21 cellular contexts compared by ENCODE assay signal in the genomic region with DNA sequence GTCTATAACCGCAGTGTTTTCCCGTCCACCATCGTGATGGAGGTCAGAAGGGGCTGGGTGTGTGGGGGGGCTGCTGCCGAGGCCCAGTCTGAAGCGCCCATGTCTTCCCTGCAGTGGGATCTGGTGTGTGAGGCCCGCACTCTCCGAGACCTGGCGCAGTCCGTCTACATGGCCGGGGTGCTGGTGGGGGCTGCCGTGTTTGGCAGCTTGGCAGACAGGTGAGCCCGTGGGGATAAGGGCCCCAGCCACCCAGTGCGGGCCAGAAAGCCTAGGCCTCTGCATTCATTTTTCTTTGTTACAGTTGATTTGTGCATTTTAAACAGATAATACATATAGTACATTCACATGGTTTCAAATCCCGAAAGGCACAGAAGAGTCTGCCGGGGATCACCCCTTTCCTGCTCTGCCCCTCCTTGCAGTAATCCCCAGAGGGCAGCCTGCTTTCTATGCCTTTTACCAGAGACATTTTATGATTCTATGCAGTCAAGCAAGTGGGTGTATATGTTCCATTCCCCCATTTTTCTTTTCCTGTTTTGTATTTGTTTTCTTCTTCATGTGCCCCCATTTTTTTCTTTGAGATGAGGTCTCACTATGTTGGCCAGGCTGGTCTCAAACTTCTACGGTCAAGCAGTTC. TPM values are rescaled to one million over a fixed set of nuclear protein-coding genes. Genes with fewer than 3 reads are reported as not detected.
DNase-seq lines count a peak whose midpoint lies in the region; ATAC-seq and TF ChIP-seq lines count a peak whose summit lies in the region.
"Had no signal": no experiment of that assay in that cellular context is flagged by ENCODE, and none has a peak within 500 bp of the region (broad histone marks: within the 10 kb centered on the region; RNA-seq: fewer than 3 reads in every experiment).

No MANE protein-coding gene starts in this region.

- H3K4me3 Mint-ChIP-seq in activated CD8-positive, alpha-beta memory T cell treated with anti-CD3 and anti-CD28 coated beads, Interleukin-2, amount 10 ng/mL, durations not matched to agents 7 days and 5 days: no peak overlapping the region
- no peak overlapping the region for H3K4me3 Mint-ChIP-seq in stimulated activated effector memory CD8-positive, alpha-beta T cell treated with anti-CD3 and anti-CD28 coated beads, Interleukin-12 subunit alpha, Interleukin-12 subunit beta, amount 100 ng/mL, for 72 hours

- peaks cover 53% of the 10 kb centered on the region for H3K4me1 ChIP-seq in PC-9 (replicated peaks; ENCODE audit: insufficient read depth)
- H3K4me1 ChIP-seq: HAP-1, psoas muscle had no signal

- intact Hi-C loops in PC-9 (cut with micrococcal nuclease; ENCODE audit: unreplicated experiment): no loop called here

- H3K9me3 Mint-ChIP-seq in activated CD8-positive, alpha-beta memory T cell treated with anti-CD3 and anti-CD28 coated beads, Interleukin-2, amount 10 ng/mL, durations not matched to agents 7 days and 5 days (ENCODE audit: low read depth): no peaks in the 10 kb centered on the region
- peaks cover 4% of the 10 kb centered on the region for H3K9me3 Mint-ChIP-seq in stimulated activated effector memory CD8-positive, alpha-beta T cell treated with anti-CD3 and anti-CD28 coated beads, Interleukin-12 subunit alpha, Interleukin-12 subunit beta, amount 100 ng/mL, for 72 hours

- H3K4me1 Mint-ChIP-seq in activated CD8-positive, alpha-beta memory T cell treated with anti-CD3 and anti-CD28 coated beads, Interleukin-2, amount 10 ng/mL, durations not matched to agents 7 days and 5 days: peaks cover 32% of the 10 kb centered on the region
- peaks cover 47% of the 10 kb centered on the region for H3K4me1 Mint-ChIP-seq in stimulated activated effector memory CD8-positive, alpha-beta T cell treated with anti-CD3 and anti-CD28 coated beads, Interleukin-12 subunit alpha, Interleukin-12 subunit beta, amount 100 ng/mL, for 72 hours

- H3K27me3 Mint-ChIP-seq in activated CD8-positive, alpha-beta memory T cell treated with anti-CD3 and anti-CD28 coated beads, Interleukin-2, amount 10 ng/mL, durations not matched to agents 7 days and 5 days: no peaks in the 10 kb centered on the region

- TF ChIP-seq CTCF in PC-9 (conservative IDR thresholded peaks at IDR 0.05): no peak

- BruUV-seq in PC-9 (replicated peaks; lab: Mats Ljungman, UMichigan): no TSS peak

- peak overlapping the region; percentile 64 for H3K27ac Mint-ChIP-seq in activated CD8-positive, alpha-beta memory T cell treated with anti-CD3 and anti-CD28 coated beads, Interleukin-2, amount 10 ng/mL, durations not matched to agents 7 days and 5 days
- peak overlapping the region; percentile 29 for H3K27ac Mint-ChIP-seq in stimulated activated effector memory CD8-positive, alpha-beta T cell treated with anti-CD3 and anti-CD28 coated beads, Interleukin-12 subunit alpha, Interleukin-12 subunit beta, amount 100 ng/mL, for 72 hours

- H3K27ac ChIP-seq in PC-9: peak overlapping the region; percentile 76
- H3K27ac ChIP-seq: psoas muscle, SJSA1 had no signal

- ATAC-seq in activated CD8-positive, alpha-beta memory T cell treated with anti-CD3 and anti-CD28 coated beads, Interleukin-2, amount 10 ng/mL, durations not matched to agents 7 days and 5 days: no peak
- no peak for ATAC-seq in left lobe of liver
- ATAC-seq in stimulated activated effector memory CD8-positive, alpha-beta T cell treated with anti-CD3 and anti-CD28 coated beads, Interleukin-12 subunit alpha, Interleukin-12 subunit beta, amount 100 ng/mL, for 72 hours: no peak

- no peaks in the 10 kb centered on the region for H3K9me2 ChIP-seq in PC-9 (ENCODE audit: insufficient read depth)

- H3F3A ChIP-seq in PC-9 (ENCODE audit: insufficient read depth, low read depth): peaks cover 61% of the 10 kb centered on the region

- peak overlapping the region; percentile 91 for H3K4me2 ChIP-seq in PC-9

- H3K4me3 ChIP-seq in PC-9: peak overlapping the region; percentile 74
- H3K4me3 ChIP-seq: HAP-1, psoas muscle, SJSA1 had no signal

- CTCF ChIA-PET in activated CD8-positive, alpha-beta memory T cell treated with anti-CD3 and anti-CD28 coated beads, Interleukin-2, amount 10 ng/mL, durations not matched to agents 7 days and 5 days (lab: Charles Lee): interaction anchor here (1.2 to 2.4 kb wide), 2 partner anchors 11 to 101 kb away, joined by 6 to 9 read pairs; a partner anchor contains a TSS
- CTCF ChIA-PET in PC-9 (lab: Charles Lee): no interaction called here

- H3K36me3 ChIP-seq in PC-9 (ENCODE audit: low read depth): peaks cover 30% of the 10 kb centered on the region

- DNase-seq in activated CD8-positive, alpha-beta memory T cell treated with anti-CD3 and anti-CD28 coated beads, Interleukin-2, amount 10 ng/mL, durations not matched to agents 7 days and 5 days: no peak
- no peak for DNase-seq in activated CD8-positive, alpha-beta memory T cell treated with anti-CD3 and anti-CD28 coated beads, Interleukin-2, amount 50 U/mL, for 4 hours
- DNase-seq in PC-9: no peak
- DNase-seq in left lobe of liver (ENCODE audit: low spot score): peak; percentile 43
- DNase-seq in stimulated activated effector memory CD8-positive, alpha-beta T cell treated with anti-CD3 and anti-CD28 coated beads, Interleukin-12 subunit alpha, Interleukin-12 subunit beta, amount 100 ng/mL, for 72 hours (ENCODE audit: low spot score in 2 of 2): no peak
- DNase-seq in stimulated activated naive CD4-positive, alpha-beta T cell treated with Interleukin-2 at 50 U/mL for 16 hours (lab: John Stamatoyannopoulos, UW): no peak
- no peak for DNase-seq in NCI-H524 (lab: John Stamatoyannopoulos, UW)
- no peak for DNase-seq in middle frontal gyrus (ENCODE audit: extremely low spot score, low spot score)
- DNase-seq: activated CD4-positive, alpha-beta T cell treated with anti-CD3 and anti-CD28 coated beads for 48 hours; amygdala; NCI-H2029 treated with DMSO at 0.1 percent for 48 hours; NCI-H510A treated with DMSO at 0.1 percent for 48 hours; psoas muscle; T-helper 9 cell had no signal

- no peaks in the 10 kb centered on the region for H3K9me3 ChIP-seq in PC-9 (ENCODE audit: insufficient read depth, low read depth)
- H3K9me3 ChIP-seq: HAP-1, psoas muscle, SJSA1 had no signal

- H2AFZ ChIP-seq in PC-9: no peak overlapping the region

- H4K20me1 ChIP-seq in PC-9 (ENCODE audit: insufficient read depth): peaks cover 16% of the 10 kb centered on the region

- peaks cover 3% of the 10 kb centered on the region for H3K36me3 Mint-ChIP-seq in activated CD8-positive, alpha-beta memory T cell treated with anti-CD3 and anti-CD28 coated beads, Interleukin-2, amount 10 ng/mL, durations not matched to agents 7 days and 5 days
- peaks cover 60% of the 10 kb centered on the region for H3K36me3 Mint-ChIP-seq in stimulated activated effector memory CD8-positive, alpha-beta T cell treated with anti-CD3 and anti-CD28 coated beads, Interleukin-12 subunit alpha, Interleukin-12 subunit beta, amount 100 ng/mL, for 72 hours

- POLR2A ChIA-PET in PC-9 (lab: Charles Lee; ENCODE audit: unreplicated experiment): no interaction called here

- peaks cover 70% of the 10 kb centered on the region for H3K79me2 ChIP-seq in PC-9 (ENCODE audit: low read depth)

- H3K27me3 ChIP-seq in PC-9 (ENCODE audit: insufficient read depth, low read depth): no peaks in the 10 kb centered on the region
- H3K27me3 ChIP-seq: SJSA1 had no signal

RNA-seq across cellular contexts. Expression of a gene that starts 32.6 kb away (rescaled TPM):
- total RNA-seq in activated CD8-positive, alpha-beta memory T cell treated with anti-CD3 and anti-CD28 coated beads, Interleukin-2, amount 10 ng/mL, durations not matched to agents 7 days and 5 days: 100 to 1,000 TPM; 137 to 174 TPM
- total RNA-seq in PC-9 (2021): 502 and 559 TPM in 2 replicates
- total RNA-seq in left lobe of liver: 81.0 TPM

RNA-seq across cellular contexts. Expression of a gene that starts 44.3 kb away (rescaled TPM):
- not detected for total RNA-seq in activated CD8-positive, alpha-beta memory T cell treated with anti-CD3 and anti-CD28 coated beads, Interleukin-2, amount 10 ng/mL, durations not matched to agents 7 days and 5 days
- total RNA-seq in PC-9 (2021): not detected in 2 replicates
- total RNA-seq in left lobe of liver: 1.2 TPM
- total RNA-seq: A673, cerebellum, left colon, OCI-LY7, psoas muscle, SJSA1, ureter had no signal

RNA-seq across cellular contexts. Expression of a gene that starts 47.4 kb away (rescaled TPM):
- total RNA-seq in activated CD8-positive, alpha-beta memory T cell treated with anti-CD3 and anti-CD28 coated beads, Interleukin-2, amount 10 ng/mL, durations not matched to agents 7 days and 5 days: 10 to 100 TPM; 79.8 to 89.5 TPM
- total RNA-seq in PC-9 (2021) (37.1 and 39.3 TPM in 2 replicates), left lobe of liver (3.3 TPM)
